ENCODE assay signal across 8 cellular contexts in genomic region chr1:43994794-43995790, GRCh38. TPM values are rescaled to one million over a fixed set of nuclear protein-coding genes. Genes with fewer than 3 reads are reported as not detected.
A peak's percentile ranks its signal among the peaks of the same experiment; 100 is the strongest.
DNase-seq lines count a peak whose midpoint lies in the region; ATAC-seq, FAIRE-seq and TF ChIP-seq lines count a peak whose summit lies in the region.

No MANE protein-coding gene starts in this region.

- peak; percentile 88 for FAIRE-seq in K562 (lab: Jason Lieb, UNC)

- H3K4me3 ChIP-seq in NB4 (ENCODE audit: low read depth, low read length) (no peak overlapping the region), K562 (no peak overlapping the region)

- H3K27me3 ChIP-seq in K562 (ENCODE audit: control insufficient read depth in 2 of 2, insufficient read depth in 2 of 2, low read length in 2 of 2), result no peaks in the 10 kb centered on the region

- TF ChIP-seq EP300 in K562 (IDR thresholded peaks at IDR 0.05; ENCODE audit: low read length), result no peak

- ATAC-seq in K562, result peak; percentile 87
- peak; percentile 49 for ATAC-seq in stimulated activated naive CD8-positive, alpha-beta T cell treated with anti-CD3 and anti-CD28 coated beads, Interleukin-15, amount 100 ng/mL, for 72 hours
- no peak for ATAC-seq in naive thymus-derived CD8-positive, alpha-beta T cell

- H3K36me3 Mint-ChIP-seq in activated naive CD4-positive, alpha-beta T cell treated with anti-CD3 and anti-CD28 coated beads for 36 hours (ENCODE audit: low read depth), result no peaks in the 10 kb centered on the region
- H3K36me3 Mint-ChIP-seq in naive thymus-derived CD8-positive, alpha-beta T cell, result no peaks in the 10 kb centered on the region

- no TSS peak for BruUV-seq in K562 (replicated peaks; lab: Mats Ljungman, UMichigan)

- peak; percentile 45 for TF ChIP-seq CTCF in NB4 (IDR thresholded peaks at IDR 0.05; ENCODE audit: low read depth, low read length)
- TF ChIP-seq CTCF in K562 (IDR thresholded peaks at IDR 0.05 in 2 of 3, conservative IDR thresholded peaks at IDR 0.05 in 1 of 3; ENCODE audit: insufficient read depth in 2 of 3, low read depth in 1 of 3, low read length in 3 of 3), result peak; percentile 88 to 94 (median 92)

- no peaks in the 10 kb centered on the region for H3K36me3 ChIP-seq in K562 (ENCODE audit: control insufficient read depth, insufficient read depth, low read length)

- H4K20me1 ChIP-seq in K562 (replicated peaks; ENCODE audit: control insufficient read depth, insufficient read depth, low read length), result no peaks in the 10 kb centered on the region

- H3K79me2 ChIP-seq in K562 (ENCODE audit: control insufficient read depth, insufficient read depth, low read length), result no peaks in the 10 kb centered on the region

- no peaks in the 10 kb centered on the region for H3K27me3 Mint-ChIP-seq in activated naive CD4-positive, alpha-beta T cell treated with anti-CD3 and anti-CD28 coated beads for 36 hours (ENCODE audit: low read depth)
- no peaks in the 10 kb centered on the region for H3K27me3 Mint-ChIP-seq in stimulated activated naive CD8-positive, alpha-beta T cell treated with anti-CD3 and anti-CD28 coated beads, Interleukin-15, amount 100 ng/mL, for 72 hours
- peaks cover 0 to 2% (median 0%) of the 10 kb centered on the region in 5 donors for H3K27me3 Mint-ChIP-seq in naive thymus-derived CD8-positive, alpha-beta T cell

- no peak overlapping the region for H3K27ac Mint-ChIP-seq in activated naive CD4-positive, alpha-beta T cell treated with anti-CD3 and anti-CD28 coated beads for 36 hours
- H3K27ac Mint-ChIP-seq in stimulated activated naive CD8-positive, alpha-beta T cell treated with anti-CD3 and anti-CD28 coated beads, Interleukin-15, amount 100 ng/mL, for 72 hours, result peak overlapping the region in 1 of 2 donors; percentile 45
- peak overlapping the region in 2 of 10 donors; percentile 5 to 71 for H3K27ac Mint-ChIP-seq in naive thymus-derived CD8-positive, alpha-beta T cell

- H3K4me2 ChIP-seq in K562 (ENCODE audit: insufficient read depth, low read length), result peak overlapping the region; percentile 6; the same call in 1 of the 2 replicates

- H3K9me3 Mint-ChIP-seq in activated naive CD4-positive, alpha-beta T cell treated with anti-CD3 and anti-CD28 coated beads for 36 hours, result no peaks in the 10 kb centered on the region
- no peaks in the 10 kb centered on the region for H3K9me3 Mint-ChIP-seq in stimulated activated naive CD8-positive, alpha-beta T cell treated with anti-CD3 and anti-CD28 coated beads, Interleukin-15, amount 100 ng/mL, for 72 hours
- no peaks in the 10 kb centered on the region for H3K9me3 Mint-ChIP-seq in naive thymus-derived CD8-positive, alpha-beta T cell

- TF ChIP-seq RAD21 in K562 (CRISPR knock-in tag; conservative IDR thresholded peaks at IDR 0.05 in 1 of 2, IDR thresholded peaks at IDR 0.05 in 1 of 2), result peak; percentile 57 to 86

- POLR2A ChIA-PET in K562 (lab: Yijun Ruan, JAX), result interaction anchor here (0.7 to 2.0 kb wide), 7 partner anchors 10 to 726 kb away, joined by 3 to 9 read pairs (median 4); partner anchors contain the start of gene ATP6V0B
- POLR2A ChIA-PET in naive thymus-derived CD8-positive, alpha-beta T cell (lab: Charles Lee), result no interaction called here

- peak overlapping the region; percentile 82 for H2AFZ ChIP-seq in K562 (ENCODE audit: low read depth, low read length)

- no peak for TF ChIP-seq POLR2A in NB4 (IDR thresholded peaks at IDR 0.05; ENCODE audit: extremely low read depth, insufficient read length)
- TF ChIP-seq POLR2A in K562 (conservative IDR thresholded peaks at IDR 0.05), result 0 out of 2 replicates have a peak, but pooled peaks have one; percentile 14

- H3K27ac ChIP-seq in K562 (ENCODE audit: extremely low read depth, low read depth, low read length), result no peak overlapping the region

- H3K9me3 ChIP-seq in K562 (replicated peaks; ENCODE audit: control insufficient read depth, insufficient read depth, low read depth, low read length), result no peaks in the 10 kb centered on the region

- H3K9me1 ChIP-seq in K562 (ENCODE audit: control insufficient read depth, insufficient read depth, low read length), result peaks cover 5% of the 10 kb centered on the region

- H3K4me1 ChIP-seq in K562 (replicated peaks in 1 of 2; ENCODE audit: control insufficient read depth in 2 of 2, insufficient read depth in 2 of 2, low read length in 2 of 2), result peaks cover 15 to 71% of the 10 kb centered on the region in 2 experiments; a peak in 4 of 5 replicates

- H3K4me1 Mint-ChIP-seq in activated naive CD4-positive, alpha-beta T cell treated with anti-CD3 and anti-CD28 coated beads for 36 hours (ENCODE audit: low read depth), result peaks cover 5% of the 10 kb centered on the region
- peaks cover 28% of the 10 kb centered on the region for H3K4me1 Mint-ChIP-seq in stimulated activated naive CD8-positive, alpha-beta T cell treated with anti-CD3 and anti-CD28 coated beads, Interleukin-15, amount 100 ng/mL, for 72 hours
- H3K4me1 Mint-ChIP-seq in naive thymus-derived CD8-positive, alpha-beta T cell, result peaks cover 16 to 20% (median 18%) of the 10 kb centered on the region in 4 donors

- intact Hi-C loops in activated naive CD4-positive, alpha-beta T cell treated with anti-CD3 and anti-CD28 coated beads for 36 hours (cut with micrococcal nuclease), result loop anchor here (5.0 kb wide), 2 partner anchors 267 to 343 kb away; partner anchors contain the start of gene KDM4A
- intact Hi-C loops in K562 (cut with micrococcal nuclease), result loop anchor here (1.0 to 10.0 kb wide), 4 partner anchors 41 to 300 kb away; no protein-coding TSS in a partner anchor

- no peak overlapping the region for H3K4me3 Mint-ChIP-seq in activated naive CD4-positive, alpha-beta T cell treated with anti-CD3 and anti-CD28 coated beads for 36 hours
- H3K4me3 Mint-ChIP-seq in stimulated activated naive CD8-positive, alpha-beta T cell treated with anti-CD3 and anti-CD28 coated beads, Interleukin-15, amount 100 ng/mL, for 72 hours, result no peak overlapping the region
- H3K4me3 Mint-ChIP-seq in naive thymus-derived CD8-positive, alpha-beta T cell, result no peak overlapping the region

- peak overlapping the region in 1 of 2 experiments; percentile 31; a peak in 2 of 4 replicates for H3K9ac ChIP-seq in K562 (ENCODE audit: insufficient read depth in 1 of 2, low read depth in 2 of 2, low read length in 2 of 2)

- DNase-seq in activated naive CD4-positive, alpha-beta T cell treated with anti-CD3 and anti-CD28 coated beads for 36 hours, result peak; percentile 33
- no peak for DNase-seq in activated naive CD4-positive, alpha-beta T cell treated with anti-CD3 and anti-CD28 coated beads, Interleukin-2, amount 50 U/mL, for 16 hours
- DNase-seq in NB4 (ENCODE audit: low read depth), result peak; percentile 68
- peak; percentile 77 to 89 (median 84) for DNase-seq in K562 (ENCODE audit: extremely low read depth in 1 of 4, low spot score in 3 of 4)
- DNase-seq in stimulated activated naive CD8-positive, alpha-beta T cell treated with anti-CD3 and anti-CD28 coated beads, Interleukin-15, amount 100 ng/mL, for 72 hours, result peak; percentile 33 to 35
- DNase-seq in naive thymus-derived CD8-positive, alpha-beta T cell, result no peak
- no peak for DNase-seq in pons (ENCODE audit: low spot score)
- DNase-seq in activated CD4-positive, alpha-beta T cell treated with anti-CD3 and anti-CD28 coated beads, Interleukin-2, amount 50 U/mL, for 4 hours, result no peak

- WGBS in K562 (ENCODE audit: insufficient coverage, low coverage, missing lambda C conversion rate), result 49% methylated on average over 14 of the region's 15 CpGs

- in situ Hi-C loops in K562 (cut with MboI), result no loop called here

- CTCF ChIA-PET in activated naive CD4-positive, alpha-beta T cell treated with anti-CD3 and anti-CD28 coated beads for 36 hours (lab: Charles Lee), result interaction anchor here (0.7 to 1.0 kb wide), 2 partner anchors 10 to 231 kb away, joined by 3 to 4 read pairs; no protein-coding TSS in a partner anchor
- CTCF ChIA-PET in K562 (lab: Yijun Ruan, JAX; ENCODE audit: low intra/inter-chr PET ratio), result interaction anchor here (2.1 kb wide), 2 partner anchors 41 to 53 kb away, joined by 9 to 21 read pairs; no protein-coding TSS in a partner anchor

RNA-seq across cellular contexts. Expression of gene CCDC24, which starts 3.7 kb away (rescaled TPM):
- 1 to 10 TPM in 1 of 2 experiments, under 1 TPM in 1; 0.91 to 1.6 TPM for total RNA-seq in activated naive CD4-positive, alpha-beta T cell treated with anti-CD3 and anti-CD28 coated beads for 36 hours
- total RNA-seq in K562 (2011; cell fraction: chromatin; rRNA removed; ENCODE audit: low replicate concordance), result 1.4 and 6.8 TPM in 2 replicates
- total RNA-seq in K562 (2011; cell fraction: nucleolus; rRNA removed), result 5.8 TPM in 2 replicates
- total RNA-seq in K562 (2011; cell fraction: nucleoplasm; rRNA removed), result 4.1 and 6.1 TPM in 2 replicates
- total RNA-seq in K562 (2014; rRNA removed) (3.0 and 4.5 TPM in 2 replicates), K562 (2014; rRNA removed; fragmentation: Illumina TruSeq; extraction: Trizol) (0.70 and 1.5 TPM in 2 replicates), K562 (2015; rRNA removed; fragmentation: Illumina TruSeq; extraction: Trizol) (1.7 and 2.2 TPM in 2 replicates), K562 (2021) (4.4 and 5.2 TPM in 2 replicates)
- polyA plus RNA-seq in K562 (2011; rRNA removed) (1.3 and 2.3 TPM in 2 replicates), K562 (2014; fragmentation: Illumina TruSeq; extraction: Trizol) (1.5 and 3.0 TPM in 2 replicates), K562 (2014; fragmentation: Nextera tagmentation; extraction: Ambion mirVana) (under 1 TPM; 0.31 to 0.64 TPM), K562 (2014; rRNA removed) (3.7 and 4.5 TPM in 2 replicates)
- polyA plus RNA-seq in K562 (2011; cell fraction: cytosol; rRNA removed), result 2.0 and 4.9 TPM in 2 replicates
- polyA plus RNA-seq in K562 (2011; cell fraction: nucleus; rRNA removed), result 6.8 and 13.1 TPM in 2 replicates
- 3.7 and 4.3 TPM in 2 replicates for polyA plus RNA-seq in K562 (2012)
- polyA minus RNA-seq in K562 (2011; rRNA and poly(A)+ RNA removed), result 0.36 and 0.39 TPM in 2 replicates
- 1.1 and 5.4 TPM in 2 replicates for polyA minus RNA-seq in K562 (2011; cell fraction: cytosol; rRNA and poly(A)+ RNA removed)
- polyA minus RNA-seq in K562 (2011; cell fraction: nucleus; rRNA and poly(A)+ RNA removed), result 1.7 and 2.2 TPM in 2 replicates
- total RNA-seq in naive thymus-derived CD8-positive, alpha-beta T cell, result 1 to 10 TPM; 1.9 to 2.5 TPM
- under 1 TPM in 2 of 3 donors, not detected in 1; 0.29 to 0.61 TPM for polyA plus RNA-seq in naive thymus-derived CD8-positive, alpha-beta T cell

RNA-seq across cellular contexts. Expression of gene B4GALT2, which starts 16.1 kb away (rescaled TPM):
- 10 to 100 TPM; 18.7 to 19.2 TPM for total RNA-seq in activated naive CD4-positive, alpha-beta T cell treated with anti-CD3 and anti-CD28 coated beads for 36 hours
- 27.8 and 57.7 TPM in 2 replicates for total RNA-seq in K562 (2011; cell fraction: chromatin; rRNA removed; ENCODE audit: low replicate concordance)
- total RNA-seq in K562 (2011; cell fraction: nucleolus; rRNA removed), result 51.2 and 57.7 TPM in 2 replicates
- 45.8 and 54.2 TPM in 2 replicates for total RNA-seq in K562 (2011; cell fraction: nucleoplasm; rRNA removed)
- total RNA-seq in K562 (2014; rRNA removed), result 86.8 and 116 TPM in 2 replicates
- 23.4 and 31.0 TPM in 2 replicates for total RNA-seq in K562 (2014; rRNA removed; fragmentation: Illumina TruSeq; extraction: Trizol)
- 43.8 and 45.9 TPM in 2 replicates for total RNA-seq in K562 (2015; rRNA removed; fragmentation: Illumina TruSeq; extraction: Trizol)
- total RNA-seq in K562 (2021), result 76.2 and 78.0 TPM in 2 replicates
- 39.0 and 43.9 TPM in 2 replicates for polyA plus RNA-seq in K562 (2011; rRNA removed)
- polyA plus RNA-seq in K562 (2011; cell fraction: cytosol; rRNA removed), result 78.6 and 206 TPM in 2 replicates
- polyA plus RNA-seq in K562 (2011; cell fraction: nucleus; rRNA removed), result 55.1 and 117 TPM in 2 replicates
- polyA plus RNA-seq in K562 (2012), result 44.8 and 50.7 TPM in 2 replicates
- polyA plus RNA-seq in K562 (2014; fragmentation: Illumina TruSeq; extraction: Trizol), result 63.7 and 69.7 TPM in 2 replicates
- polyA plus RNA-seq in K562 (2014; fragmentation: Nextera tagmentation; extraction: Ambion mirVana), result 1 to 10 TPM; 1.3 to 2.8 TPM
- 71.9 and 85.4 TPM in 2 replicates for polyA plus RNA-seq in K562 (2014; rRNA removed)
- polyA minus RNA-seq in K562 (2011; rRNA and poly(A)+ RNA removed), result 21.4 and 27.7 TPM in 2 replicates
- polyA minus RNA-seq in K562 (2011; cell fraction: cytosol; rRNA and poly(A)+ RNA removed), result 40.9 and 42.3 TPM in 2 replicates
- polyA minus RNA-seq in K562 (2011; cell fraction: nucleus; rRNA and poly(A)+ RNA removed), result 26.7 and 28.3 TPM in 2 replicates
- under 1 TPM; 0.38 to 0.83 TPM for total RNA-seq in naive thymus-derived CD8-positive, alpha-beta T cell
- under 1 TPM in 2 of 3 donors, not detected in 1; 0.11 to 0.25 TPM for polyA plus RNA-seq in naive thymus-derived CD8-positive, alpha-beta T cell

RNA-seq across cellular contexts. Expression of gene ATP6V0B, which starts 20.3 kb away (rescaled TPM):
- total RNA-seq in activated naive CD4-positive, alpha-beta T cell treated with anti-CD3 and anti-CD28 coated beads for 36 hours, result 10 to 100 TPM; 44.2 to 52.6 TPM
- 240 and 478 TPM in 2 replicates for total RNA-seq in K562 (2011; cell fraction: chromatin; rRNA removed; ENCODE audit: low replicate concordance)
- 771 and 1,062 TPM in 2 replicates for total RNA-seq in K562 (2011; cell fraction: nucleolus; rRNA removed)
- total RNA-seq in K562 (2011; cell fraction: nucleoplasm; rRNA removed), result 571 and 616 TPM in 2 replicates
- total RNA-seq in K562 (2014; rRNA removed) (296 and 328 TPM in 2 replicates), K562 (2014; rRNA removed; fragmentation: Illumina TruSeq; extraction: Trizol) (143 and 167 TPM in 2 replicates), K562 (2015; rRNA removed; fragmentation: Illumina TruSeq; extraction: Trizol) (196 and 203 TPM in 2 replicates), K562 (2021) (279 and 286 TPM in 2 replicates)
- polyA plus RNA-seq in K562 (2011; rRNA removed) (220 and 288 TPM in 2 replicates), K562 (2014; fragmentation: Illumina TruSeq; extraction: Trizol) (186 and 195 TPM in 2 replicates), K562 (2014; fragmentation: Nextera tagmentation; extraction: Ambion mirVana) (100 to 1,000 TPM; 137 to 276 TPM), K562 (2014; rRNA removed) (282 and 348 TPM in 2 replicates)
- polyA plus RNA-seq in K562 (2011; cell fraction: cytosol; rRNA removed), result 552 and 632 TPM in 2 replicates
- 601 and 849 TPM in 2 replicates for polyA plus RNA-seq in K562 (2011; cell fraction: nucleus; rRNA removed)
- 179 and 264 TPM in 2 replicates for polyA plus RNA-seq in K562 (2012)
- polyA minus RNA-seq in K562 (2011; rRNA and poly(A)+ RNA removed), result 127 and 130 TPM in 2 replicates
- polyA minus RNA-seq in K562 (2011; cell fraction: cytosol; rRNA and poly(A)+ RNA removed), result 83.6 and 86.7 TPM in 2 replicates
- polyA minus RNA-seq in K562 (2011; cell fraction: nucleus; rRNA and poly(A)+ RNA removed), result 102 and 149 TPM in 2 replicates
- total RNA-seq in naive thymus-derived CD8-positive, alpha-beta T cell, result 10 to 100 TPM; 55.8 to 59.6 TPM
- polyA plus RNA-seq in naive thymus-derived CD8-positive, alpha-beta T cell, result 100 to 1,000 TPM; 149 to 213 (median 166) TPM

RNA-seq across cellular contexts. Expression of gene DPH2, which starts 25.3 kb away (rescaled TPM):
- 10 to 100 TPM; 22.2 to 27.7 TPM for total RNA-seq in activated naive CD4-positive, alpha-beta T cell treated with anti-CD3 and anti-CD28 coated beads for 36 hours
- total RNA-seq in K562 (2011; cell fraction: chromatin; rRNA removed; ENCODE audit: low replicate concordance), result 110 and 268 TPM in 2 replicates
- 191 and 199 TPM in 2 replicates for total RNA-seq in K562 (2011; cell fraction: nucleolus; rRNA removed)
- 123 and 150 TPM in 2 replicates for total RNA-seq in K562 (2011; cell fraction: nucleoplasm; rRNA removed)
- total RNA-seq in K562 (2014; rRNA removed) (87.5 and 122 TPM in 2 replicates), K562 (2014; rRNA removed; fragmentation: Illumina TruSeq; extraction: Trizol) (31.9 and 39.4 TPM in 2 replicates), K562 (2015; rRNA removed; fragmentation: Illumina TruSeq; extraction: Trizol) (66.8 and 68.1 TPM in 2 replicates), K562 (2021) (94.1 and 97.3 TPM in 2 replicates)
- polyA plus RNA-seq in K562 (2011; rRNA removed) (63.1 and 71.2 TPM in 2 replicates), K562 (2014; fragmentation: Illumina TruSeq; extraction: Trizol) (81.1 and 106 TPM in 2 replicates), K562 (2014; fragmentation: Nextera tagmentation; extraction: Ambion mirVana) (10 to 100 TPM; 17.9 to 27.0 TPM), K562 (2014; rRNA removed) (93.2 and 110 TPM in 2 replicates)
- polyA plus RNA-seq in K562 (2011; cell fraction: cytosol; rRNA removed), result 117 and 149 TPM in 2 replicates
- 379 and 380 TPM in 2 replicates for polyA plus RNA-seq in K562 (2011; cell fraction: nucleus; rRNA removed)
- polyA plus RNA-seq in K562 (2012), result 39.2 and 65.5 TPM in 2 replicates
- polyA minus RNA-seq in K562 (2011; rRNA and poly(A)+ RNA removed), result 50.3 and 52.5 TPM in 2 replicates
- polyA minus RNA-seq in K562 (2011; cell fraction: cytosol; rRNA and poly(A)+ RNA removed), result 35.5 and 48.5 TPM in 2 replicates
- polyA minus RNA-seq in K562 (2011; cell fraction: nucleus; rRNA and poly(A)+ RNA removed), result 96.7 and 113 TPM in 2 replicates
- 10 to 100 TPM; 34.5 to 37.7 TPM for total RNA-seq in naive thymus-derived CD8-positive, alpha-beta T cell
- polyA plus RNA-seq in naive thymus-derived CD8-positive, alpha-beta T cell, result 10 to 100 TPM; 30.2 to 40.4 (median 35.7) TPM

RNA-seq across cellular contexts. Expression of gene SLC6A9, which starts 36.2 kb away (rescaled TPM):
- total RNA-seq in activated naive CD4-positive, alpha-beta T cell treated with anti-CD3 and anti-CD28 coated beads for 36 hours, result 10 to 100 TPM; 10.2 to 11.1 TPM
- total RNA-seq in K562 (2011; cell fraction: chromatin; rRNA removed; ENCODE audit: low replicate concordance), result 15.5 and 41.5 TPM in 2 replicates
- total RNA-seq in K562 (2011; cell fraction: nucleolus; rRNA removed), result 28.5 and 33.8 TPM in 2 replicates
- total RNA-seq in K562 (2011; cell fraction: nucleoplasm; rRNA removed), result 21.3 and 22.7 TPM in 2 replicates
- total RNA-seq in K562 (2014; rRNA removed) (4.1 and 8.4 TPM in 2 replicates), K562 (2014; rRNA removed; fragmentation: Illumina TruSeq; extraction: Trizol) (2.5 and 3.0 TPM in 2 replicates), K562 (2015; rRNA removed; fragmentation: Illumina TruSeq; extraction: Trizol) (0.51 and 0.75 TPM in 2 replicates), K562 (2021) (16.7 and 18.7 TPM in 2 replicates)
- polyA plus RNA-seq in K562 (2011; rRNA removed) (2.9 and 8.8 TPM in 2 replicates), K562 (2014; fragmentation: Illumina TruSeq; extraction: Trizol) (12.9 and 16.7 TPM in 2 replicates), K562 (2014; fragmentation: Nextera tagmentation; extraction: Ambion mirVana) (under 1 TPM; 0.17 to 0.25 TPM), K562 (2014; rRNA removed) (10.5 and 10.6 TPM in 2 replicates)
- polyA plus RNA-seq in K562 (2011; cell fraction: cytosol; rRNA removed), result 5.7 and 6.6 TPM in 2 replicates
- 27.8 and 27.9 TPM in 2 replicates for polyA plus RNA-seq in K562 (2011; cell fraction: nucleus; rRNA removed)
- 6.2 and 54.3 TPM in 2 replicates for polyA plus RNA-seq in K562 (2012)
- polyA minus RNA-seq in K562 (2011; rRNA and poly(A)+ RNA removed), result 3.7 and 5.1 TPM in 2 replicates
- 2.5 and 5.5 TPM in 2 replicates for polyA minus RNA-seq in K562 (2011; cell fraction: cytosol; rRNA and poly(A)+ RNA removed)
- 6.1 and 10.2 TPM in 2 replicates for polyA minus RNA-seq in K562 (2011; cell fraction: nucleus; rRNA and poly(A)+ RNA removed)
- 1 to 10 TPM; 1.7 to 3.4 TPM for total RNA-seq in naive thymus-derived CD8-positive, alpha-beta T cell
- not detected for polyA plus RNA-seq in naive thymus-derived CD8-positive, alpha-beta T cell

Comparison
In these comparisons a context has a peak if more than half of its experiments do, and no peak if none do; other contexts are left out.
1. DNase-seq: peak in activated naive CD4-positive, alpha-beta T cell treated with anti-CD3 and anti-CD28 coated beads for 36 hours (single experiment), NB4 (single experiment), K562 (4 of 4) and stimulated activated naive CD8-positive, alpha-beta T cell treated with anti-CD3 and anti-CD28 coated beads, Interleukin-15, amount 100 ng/mL, for 72 hours (2 of 2); none in activated naive CD4-positive, alpha-beta T cell treated with anti-CD3 and anti-CD28 coated beads, Interleukin-2, amount 50 U/mL, for 16 hours (single experiment), naive thymus-derived CD8-positive, alpha-beta T cell (0 of 10), pons (single experiment) and activated CD4-positive, alpha-beta T cell treated with anti-CD3 and anti-CD28 coated beads, Interleukin-2, amount 50 U/mL, for 4 hours (0 of 2).
2. ATAC-seq: peak in K562 (single experiment) and stimulated activated naive CD8-positive, alpha-beta T cell treated with anti-CD3 and anti-CD28 coated beads, Interleukin-15, amount 100 ng/mL, for 72 hours (single experiment); none in naive thymus-derived CD8-positive, alpha-beta T cell (0 of 2).
3. RNA of gene B4GALT2, which starts 16.1 kb away (total RNA-seq): 23.4 to 116 TPM in K562 and 18.7 to 19.2 TPM in activated naive CD4-positive, alpha-beta T cell treated with anti-CD3 and anti-CD28 coated beads for 36 hours; 0.38 to 0.83 TPM in naive thymus-derived CD8-positive, alpha-beta T cell; every median in the first group is over 10 times any median in the second.